In genomic region chr6:119269266-119270103, GRCh38 we compare ENCODE assay signal across 23 cellular contexts.
"Had no signal": no experiment of that assay in that cellular context is flagged by ENCODE, and none has a peak within 500 bp of the region (broad histone marks: within the 10 kb centered on the region; RNA-seq: fewer than 3 reads in every experiment).

No MANE protein-coding gene starts in this region.

- H3K27ac Mint-ChIP-seq: mesothelial cell of epicardium had no signal

- ATAC-seq: foreskin keratinocyte, gastroesophageal sphincter, heart left ventricle, left cardiac atrium, left lung, left ventricle myocardium superior, lower lobe of right lung, mucosa of descending colon had no signal

- H3K4me1 ChIP-seq: foreskin keratinocyte, gastroesophageal sphincter, left lung had no signal

- H3K4me3 Mint-ChIP-seq: mesothelial cell of epicardium had no signal

- FAIRE-seq: endothelial cell of umbilical vein, frontal cortex, keratinocyte had no signal

- H2AFZ ChIP-seq: hepatocyte had no signal

- H3K4me3 ChIP-seq: coronary artery, dorsolateral prefrontal cortex, esophagus muscularis mucosa, gastroesophageal sphincter, heart left ventricle, hepatocyte, left lung, lower lobe of right lung, mucosa of descending colon had no signal

- H3K27me3 Mint-ChIP-seq: naive B cell had no signal

- H3K27ac ChIP-seq: coronary artery, dorsolateral prefrontal cortex, esophagus muscularis mucosa, foreskin keratinocyte, gastroesophageal sphincter, heart left ventricle, hepatocyte, left lung, lower lobe of right lung had no signal

- H3K27me3 ChIP-seq: dorsolateral prefrontal cortex, esophagus muscularis mucosa, foreskin keratinocyte, gastroesophageal sphincter, heart left ventricle, hepatocyte, left lung had no signal

- DNase-seq: dermis blood vessel endothelial cell; dorsolateral prefrontal cortex; effector CD4-positive, alpha-beta T cell; effector memory CD4-positive, alpha-beta T cell; foreskin keratinocyte; hypothalamus; immature natural killer cell; left cardiac atrium; left lung; left ventricle myocardium superior; lower lobe of right lung; mesenchymal stem cell; mucosa of descending colon; naive B cell had no signal

- H3K4me2 ChIP-seq: hepatocyte had no signal
